Comparison of ENCODE assay signal across 1 cellular context in the genomic region with DNA sequence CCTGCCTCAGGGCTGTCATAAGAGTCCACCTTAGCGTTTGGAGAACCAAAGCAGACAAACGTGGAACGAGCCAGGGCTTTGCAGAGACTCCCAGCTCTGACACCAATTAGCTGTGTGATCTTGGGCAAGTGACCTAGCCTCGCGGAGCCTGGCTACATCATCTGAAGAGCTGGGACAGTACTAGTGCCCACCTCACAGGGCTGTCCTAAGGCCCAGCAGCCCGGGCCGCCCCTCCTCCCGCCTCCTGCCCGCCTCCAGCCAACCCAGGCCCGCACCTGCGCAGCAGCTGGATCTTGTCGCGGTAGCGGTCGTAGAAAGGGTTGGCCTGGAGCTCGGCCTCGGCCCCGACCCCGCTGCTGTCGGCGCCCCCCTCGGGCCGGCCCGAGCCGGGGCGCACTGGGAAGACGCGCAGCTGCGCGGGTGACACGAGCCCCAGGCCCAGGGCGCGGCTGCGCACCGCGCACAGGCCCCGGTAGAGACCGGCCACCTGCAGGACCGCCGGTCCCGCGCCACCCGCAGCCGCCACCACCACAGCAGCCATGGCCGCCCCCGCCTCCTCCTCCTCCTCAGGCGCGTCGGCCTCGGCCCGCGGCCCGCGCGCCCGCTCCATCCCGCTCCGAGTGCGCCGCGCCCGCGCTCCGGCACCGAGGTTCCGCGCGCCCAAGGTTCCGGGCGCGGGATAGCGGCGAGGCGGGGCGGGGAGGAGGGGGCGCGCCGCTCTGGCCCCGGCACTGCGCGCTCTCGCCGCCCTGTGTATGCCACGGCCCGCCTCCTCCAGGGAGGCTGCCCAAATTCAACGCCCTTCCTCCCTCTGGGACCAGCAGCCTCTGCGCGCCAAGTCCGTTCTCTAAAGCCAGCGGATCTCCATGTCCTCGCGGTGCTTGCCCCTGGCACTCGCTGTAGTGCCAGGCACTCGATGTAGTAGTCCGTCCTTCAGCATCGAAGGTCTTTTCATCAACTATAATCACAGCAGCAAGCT.
TF ChIP-seq lines count a peak whose summit lies in the region.

TSS of gene ATPAF1 (minus strand) at position 583 of the 979 bp plus-strand sequence. CDS start at position 541, 42 bp downstream.

TF ChIP-seq in HepG2, 621 proteins besides CTCF, POLR2A, EP300 and RAD21 (continued from another document and continues in another):
- TF ChIP-seq MLXIP (CRISPR knock-in tag; IDR thresholded peaks at IDR 0.05; ENCODE audit: borderline replicate concordance), result no peak
- TF ChIP-seq NBN (conservative IDR thresholded peaks at IDR 0.05), result no peak
- TF ChIP-seq HDAC1 (CRISPR knock-in tag; IDR thresholded peaks at IDR 0.05), result peak; percentile 53
- TF ChIP-seq NFATC3 (CRISPR knock-in tag; IDR thresholded peaks at IDR 0.05), result no peak
- no peak for TF ChIP-seq ZNF33B (CRISPR knock-in tag; IDR thresholded peaks at IDR 0.05)
- TF ChIP-seq ZNF446 (CRISPR knock-in tag; IDR thresholded peaks at IDR 0.05), result peak; percentile 78; the same call in 1 of the 2 replicates
- no peak for TF ChIP-seq ZNF207 (IDR thresholded peaks at IDR 0.05; ENCODE audit: borderline replicate concordance)
- no peak for TF ChIP-seq NFE2L1 (CRISPR knock-in tag; IDR thresholded peaks at IDR 0.05; ENCODE audit: borderline replicate concordance)
- no peak for TF ChIP-seq CHCHD3 (CRISPR knock-in tag; IDR thresholded peaks at IDR 0.05)
- no peak for TF ChIP-seq ZNF383 (CRISPR knock-in tag; IDR thresholded peaks at IDR 0.05; ENCODE audit: borderline replicate concordance)
- TF ChIP-seq, protein P1, sequence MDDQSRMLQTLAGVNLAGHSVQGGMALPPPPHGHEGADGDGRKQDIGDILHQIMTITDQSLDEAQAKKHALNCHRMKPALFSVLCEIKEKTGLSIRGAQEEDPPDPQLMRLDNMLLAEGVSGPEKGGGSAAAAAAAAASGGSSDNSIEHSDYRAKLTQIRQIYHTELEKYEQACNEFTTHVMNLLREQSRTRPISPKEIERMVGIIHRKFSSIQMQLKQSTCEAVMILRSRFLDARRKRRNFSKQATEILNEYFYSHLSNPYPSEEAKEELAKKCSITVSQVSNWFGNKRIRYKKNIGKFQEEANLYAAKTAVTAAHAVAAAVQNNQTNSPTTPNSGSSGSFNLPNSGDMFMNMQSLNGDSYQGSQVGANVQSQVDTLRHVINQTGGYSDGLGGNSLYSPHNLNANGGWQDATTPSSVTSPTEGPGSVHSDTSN (CRISPR knock-in tag; IDR thresholded peaks at IDR 0.05; ENCODE audit: borderline replicate concordance), result no peak
- TF ChIP-seq MTA3 (CRISPR knock-in tag; IDR thresholded peaks at IDR 0.05), result no peak
- TF ChIP-seq, protein P2, sequence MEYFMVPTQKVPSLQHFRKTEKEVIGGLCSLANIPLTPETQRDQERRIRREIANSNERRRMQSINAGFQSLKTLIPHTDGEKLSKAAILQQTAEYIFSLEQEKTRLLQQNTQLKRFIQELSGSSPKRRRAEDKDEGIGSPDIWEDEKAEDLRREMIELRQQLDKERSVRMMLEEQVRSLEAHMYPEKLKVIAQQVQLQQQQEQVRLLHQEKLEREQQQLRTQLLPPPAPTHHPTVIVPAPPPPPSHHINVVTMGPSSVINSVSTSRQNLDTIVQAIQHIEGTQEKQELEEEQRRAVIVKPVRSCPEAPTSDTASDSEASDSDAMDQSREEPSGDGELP (IDR thresholded peaks at IDR 0.05; ENCODE audit: borderline replicate concordance, low read depth), result 0 out of 2 replicates have a peak, but pooled peaks have one; percentile 8
- peak; percentile 54; the same call in 1 of the 2 replicates for TF ChIP-seq HES4 (CRISPR knock-in tag; IDR thresholded peaks at IDR 0.05; ENCODE audit: borderline replicate concordance)
- no peak for TF ChIP-seq LCORL (IDR thresholded peaks at IDR 0.05)
- no peak for TF ChIP-seq LCORL (CRISPR knock-in tag; IDR thresholded peaks at IDR 0.05)
- peak; percentile 65; the same call in 1 of the 2 replicates for TF ChIP-seq ZNF574 (CRISPR knock-in tag; IDR thresholded peaks at IDR 0.05)
- TF ChIP-seq CSRNP1 (CRISPR knock-in tag; IDR thresholded peaks at IDR 0.05), result no peak
- TF ChIP-seq RCOR2 (CRISPR knock-in tag; IDR thresholded peaks at IDR 0.05), result no peak
- no peak for TF ChIP-seq AHDC1 (CRISPR knock-in tag; IDR thresholded peaks at IDR 0.05; ENCODE audit: borderline replicate concordance)
- TF ChIP-seq, protein P3, sequence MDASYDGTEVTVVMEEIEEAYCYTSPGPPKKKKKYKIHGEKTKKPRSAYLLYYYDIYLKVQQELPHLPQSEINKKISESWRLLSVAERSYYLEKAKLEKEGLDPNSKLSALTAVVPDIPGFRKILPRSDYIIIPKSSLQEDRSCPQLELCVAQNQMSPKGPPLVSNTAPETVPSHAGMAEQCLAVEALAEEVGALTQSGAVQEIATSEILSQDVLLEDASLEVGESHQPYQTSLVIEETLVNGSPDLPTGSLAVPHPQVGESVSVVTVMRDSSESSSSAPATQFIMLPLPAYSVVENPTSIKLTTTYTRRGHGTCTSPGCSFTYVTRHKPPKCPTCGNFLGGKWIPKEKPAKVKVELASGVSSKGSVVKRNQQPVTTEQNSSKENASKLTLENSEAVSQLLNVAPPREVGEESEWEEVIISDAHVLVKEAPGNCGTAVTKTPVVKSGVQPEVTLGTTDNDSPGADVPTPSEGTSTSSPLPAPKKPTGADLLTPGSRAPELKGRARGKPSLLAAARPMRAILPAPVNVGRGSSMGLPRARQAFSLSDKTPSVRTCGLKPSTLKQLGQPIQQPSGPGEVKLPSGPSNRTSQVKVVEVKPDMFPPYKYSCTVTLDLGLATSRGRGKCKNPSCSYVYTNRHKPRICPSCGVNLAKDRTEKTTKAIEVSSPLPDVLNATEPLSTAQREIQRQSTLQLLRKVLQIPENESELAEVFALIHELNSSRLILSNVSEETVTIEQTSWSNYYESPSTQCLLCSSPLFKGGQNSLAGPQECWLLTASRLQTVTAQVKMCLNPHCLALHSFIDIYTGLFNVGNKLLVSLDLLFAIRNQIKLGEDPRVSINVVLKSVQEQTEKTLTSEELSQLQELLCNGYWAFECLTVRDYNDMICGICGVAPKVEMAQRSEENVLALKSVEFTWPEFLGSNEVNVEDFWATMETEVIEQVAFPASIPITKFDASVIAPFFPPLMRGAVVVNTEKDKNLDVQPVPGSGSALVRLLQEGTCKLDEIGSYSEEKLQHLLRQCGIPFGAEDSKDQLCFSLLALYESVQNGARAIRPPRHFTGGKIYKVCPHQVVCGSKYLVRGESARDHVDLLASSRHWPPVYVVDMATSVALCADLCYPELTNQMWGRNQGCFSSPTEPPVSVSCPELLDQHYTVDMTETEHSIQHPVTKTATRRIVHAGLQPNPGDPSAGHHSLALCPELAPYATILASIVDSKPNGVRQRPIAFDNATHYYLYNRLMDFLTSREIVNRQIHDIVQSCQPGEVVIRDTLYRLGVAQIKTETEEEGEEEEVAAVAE (CRISPR knock-in tag; IDR thresholded peaks at IDR 0.05; ENCODE audit: borderline replicate concordance), result no peak
- TF ChIP-seq YEATS4 (CRISPR knock-in tag; IDR thresholded peaks at IDR 0.05; ENCODE audit: borderline replicate concordance), result peak; percentile 66; the same call in 1 of the 2 replicates
- TF ChIP-seq XBP1 (CRISPR knock-in tag; IDR thresholded peaks at IDR 0.05), result no peak
- TF ChIP-seq HNRNPL (IDR thresholded peaks at IDR 0.05; ENCODE audit: low read depth, low read length), result no peak
- no peak for TF ChIP-seq MZF1 (CRISPR knock-in tag; IDR thresholded peaks at IDR 0.05; ENCODE audit: borderline replicate concordance)
- no peak for TF ChIP-seq DNMT3B (CRISPR knock-in tag; conservative IDR thresholded peaks at IDR 0.05)
- no peak for TF ChIP-seq LRRFIP1 (CRISPR knock-in tag; conservative IDR thresholded peaks at IDR 0.05)
